In genomic region chr5:170082701-170083100, GRCh38 we compare ENCODE assay signal across 25 cellular contexts. TPM values are rescaled to one million over a fixed set of nuclear protein-coding genes. Genes with fewer than 3 reads are reported as not detected.
DNase-seq lines count a peak whose midpoint lies in the region; ATAC-seq and TF ChIP-seq lines count a peak whose summit lies in the region.
"Had no signal": no experiment of that assay in that cellular context is flagged by ENCODE, and none has a peak within 500 bp of the region (broad histone marks: within the 10 kb centered on the region; RNA-seq: fewer than 3 reads in every experiment).

No MANE protein-coding gene starts in this region.

- intact Hi-C loops in natural killer cell (cut with micrococcal nuclease): no loop called here

- no peaks in the 10 kb centered on the region for H3K27me3 Mint-ChIP-seq in activated naive CD8-positive, alpha-beta T cell treated with anti-CD3 and anti-CD28 coated beads, Interleukin-2, amount 50 U/mL, for 24 hours
- no peaks in the 10 kb centered on the region for H3K27me3 Mint-ChIP-seq in activated naive CD8-positive, alpha-beta T cell treated with anti-CD3 and anti-CD28 coated beads for 36 hours
- H3K27me3 Mint-ChIP-seq in natural killer cell treated with Interleukin-12 subunit alpha and Interleukin-12 subunit beta and Interleukin-15 and Interleukin-18, amount 100 ng/mL, for 72 hours: no peaks in the 10 kb centered on the region
- H3K27me3 Mint-ChIP-seq in natural killer cell (ENCODE audit: low read depth in 2 of 2): no peaks in the 10 kb centered on the region
- H3K27me3 Mint-ChIP-seq: B cell; CD4-positive, alpha-beta T cell had no signal

- peak overlapping the region; percentile 11 for H3K27ac Mint-ChIP-seq in activated naive CD8-positive, alpha-beta T cell treated with anti-CD3 and anti-CD28 coated beads, Interleukin-2, amount 50 U/mL, for 24 hours
- no peak overlapping the region for H3K27ac Mint-ChIP-seq in activated naive CD8-positive, alpha-beta T cell treated with anti-CD3 and anti-CD28 coated beads for 36 hours
- no peak overlapping the region for H3K27ac Mint-ChIP-seq in natural killer cell treated with Interleukin-12 subunit alpha and Interleukin-12 subunit beta and Interleukin-15 and Interleukin-18, amount 100 ng/mL, for 72 hours
- no peak overlapping the region for H3K27ac Mint-ChIP-seq in natural killer cell
- H3K27ac Mint-ChIP-seq: B cell; CD4-positive, alpha-beta T cell; CD8-positive, alpha-beta T cell had no signal

- peaks cover 60% of the 10 kb centered on the region for H3K36me3 Mint-ChIP-seq in activated naive CD8-positive, alpha-beta T cell treated with anti-CD3 and anti-CD28 coated beads, Interleukin-2, amount 50 U/mL, for 24 hours (ENCODE audit: low read depth)
- H3K36me3 Mint-ChIP-seq in activated naive CD8-positive, alpha-beta T cell treated with anti-CD3 and anti-CD28 coated beads for 36 hours: peaks cover 58% of the 10 kb centered on the region
- peaks cover 45% of the 10 kb centered on the region for H3K36me3 Mint-ChIP-seq in natural killer cell treated with Interleukin-12 subunit alpha and Interleukin-12 subunit beta and Interleukin-15 and Interleukin-18, amount 100 ng/mL, for 72 hours
- peaks cover 33% of the 10 kb centered on the region for H3K36me3 Mint-ChIP-seq in natural killer cell

- no peak for ATAC-seq in activated naive CD8-positive, alpha-beta T cell treated with anti-CD3 and anti-CD28 coated beads, Interleukin-2, amount 50 U/mL, for 24 hours
- ATAC-seq in natural killer cell treated with Interleukin-12 subunit alpha and Interleukin-12 subunit beta and Interleukin-15 and Interleukin-18, amount 100 ng/mL, for 72 hours: no peak
- ATAC-seq in natural killer cell (no peak), GM19452 (IDR thresholded peaks at IDR 0.05; ENCODE audit: unreplicated experiment) (no peak)
- ATAC-seq: A549; CD8-positive, alpha-beta T cell; GM12878 had no signal

- no peaks in the 10 kb centered on the region for H3K9me3 Mint-ChIP-seq in activated naive CD8-positive, alpha-beta T cell treated with anti-CD3 and anti-CD28 coated beads, Interleukin-2, amount 50 U/mL, for 24 hours
- H3K9me3 Mint-ChIP-seq in activated naive CD8-positive, alpha-beta T cell treated with anti-CD3 and anti-CD28 coated beads for 36 hours: no peaks in the 10 kb centered on the region
- no peaks in the 10 kb centered on the region for H3K9me3 Mint-ChIP-seq in natural killer cell treated with Interleukin-12 subunit alpha and Interleukin-12 subunit beta and Interleukin-15 and Interleukin-18, amount 100 ng/mL, for 72 hours
- H3K9me3 Mint-ChIP-seq in natural killer cell: no peaks in the 10 kb centered on the region
- H3K9me3 Mint-ChIP-seq: CD4-positive, alpha-beta T cell; CD8-positive, alpha-beta T cell had no signal

- H3K4me1 Mint-ChIP-seq in activated naive CD8-positive, alpha-beta T cell treated with anti-CD3 and anti-CD28 coated beads, Interleukin-2, amount 50 U/mL, for 24 hours: peaks cover 2% of the 10 kb centered on the region
- peaks cover 4% of the 10 kb centered on the region for H3K4me1 Mint-ChIP-seq in activated naive CD8-positive, alpha-beta T cell treated with anti-CD3 and anti-CD28 coated beads for 36 hours
- H3K4me1 Mint-ChIP-seq in natural killer cell treated with Interleukin-12 subunit alpha and Interleukin-12 subunit beta and Interleukin-15 and Interleukin-18, amount 100 ng/mL, for 72 hours (ENCODE audit: low read depth in 2 of 2): no peaks in the 10 kb centered on the region
- peaks cover 0 to 7% of the 10 kb centered on the region in 2 donors for H3K4me1 Mint-ChIP-seq in natural killer cell
- H3K4me1 Mint-ChIP-seq: B cell had no signal

- TF ChIP-seq CTCF in natural killer cell (IDR thresholded peaks at IDR 0.05): no peak

- peak; percentile 21 for DNase-seq in NCI-H82 (lab: John Stamatoyannopoulos, UW)
- DNase-seq in NCI-H82 treated with DMSO at 0.1 percent for 48 hours (lab: John Stamatoyannopoulos, UW; ENCODE audit: unreplicated experiment): no peak
- no peak for DNase-seq in activated naive CD8-positive, alpha-beta T cell treated with anti-CD3 and anti-CD28 coated beads, Interleukin-2, amount 50 U/mL, for 24 hours
- DNase-seq in activated naive CD8-positive, alpha-beta T cell treated with anti-CD3 and anti-CD28 coated beads for 36 hours: no peak
- DNase-seq in natural killer cell treated with Interleukin-12 subunit alpha and Interleukin-12 subunit beta and Interleukin-15 and Interleukin-18, amount 100 ng/mL, for 72 hours (ENCODE audit: low spot score): peak; percentile 6
- DNase-seq in natural killer cell: no peak
- DNase-seq: AML-193; Caco-2; Calu3; CD4-positive, alpha-beta T cell; CD8-positive, alpha-beta T cell; DMS 273 treated with DMSO at 0.1 percent for 48 hours; DMS153; DMS53; DMS79; DND-41; EL; GDM1 had no signal

- H3K4me3 Mint-ChIP-seq in activated naive CD8-positive, alpha-beta T cell treated with anti-CD3 and anti-CD28 coated beads, Interleukin-2, amount 50 U/mL, for 24 hours: no peak overlapping the region
- H3K4me3 Mint-ChIP-seq in activated naive CD8-positive, alpha-beta T cell treated with anti-CD3 and anti-CD28 coated beads for 36 hours: no peak overlapping the region
- H3K4me3 Mint-ChIP-seq in natural killer cell treated with Interleukin-12 subunit alpha and Interleukin-12 subunit beta and Interleukin-15 and Interleukin-18, amount 100 ng/mL, for 72 hours: no peak overlapping the region
- H3K4me3 Mint-ChIP-seq in natural killer cell: no peak overlapping the region
- H3K4me3 Mint-ChIP-seq: B cell; CD4-positive, alpha-beta T cell; CD8-positive, alpha-beta T cell had no signal

RNA-seq across cellular contexts. Expression of gene FOXI1, which starts 23.0 kb away (rescaled TPM):
- total RNA-seq in activated naive CD8-positive, alpha-beta T cell treated with anti-CD3 and anti-CD28 coated beads for 36 hours: not detected
- under 1 TPM; 0.25 to 0.64 TPM for total RNA-seq in natural killer cell treated with Interleukin-12 subunit alpha and Interleukin-12 subunit beta and Interleukin-15 and Interleukin-18, amount 100 ng/mL, for 72 hours
- total RNA-seq in natural killer cell: under 1 TPM in 1 of 3 donors, not detected in 2; 0.18 TPM
- total RNA-seq: A172; B cell; Calu3; CD8-positive, alpha-beta T cell; Daoy; G401; GM12878 had no signal

Comparison
In these comparisons a context has a peak if more than half of its experiments do, and no peak if none do; other contexts are left out.
1. DNase-seq: peak in NCI-H82 (single experiment) and natural killer cell treated with Interleukin-12 subunit alpha and Interleukin-12 subunit beta and Interleukin-15 and Interleukin-18, amount 100 ng/mL, for 72 hours (single experiment); none in NCI-H82 treated with DMSO at 0.1 percent for 48 hours (single experiment), activated naive CD8-positive, alpha-beta T cell treated with anti-CD3 and anti-CD28 coated beads, Interleukin-2, amount 50 U/mL, for 24 hours (single experiment), activated naive CD8-positive, alpha-beta T cell treated with anti-CD3 and anti-CD28 coated beads for 36 hours (single experiment) and natural killer cell (single experiment).